Comparison of ENCODE assay signal across 25 cellular contexts in the genomic region with DNA sequence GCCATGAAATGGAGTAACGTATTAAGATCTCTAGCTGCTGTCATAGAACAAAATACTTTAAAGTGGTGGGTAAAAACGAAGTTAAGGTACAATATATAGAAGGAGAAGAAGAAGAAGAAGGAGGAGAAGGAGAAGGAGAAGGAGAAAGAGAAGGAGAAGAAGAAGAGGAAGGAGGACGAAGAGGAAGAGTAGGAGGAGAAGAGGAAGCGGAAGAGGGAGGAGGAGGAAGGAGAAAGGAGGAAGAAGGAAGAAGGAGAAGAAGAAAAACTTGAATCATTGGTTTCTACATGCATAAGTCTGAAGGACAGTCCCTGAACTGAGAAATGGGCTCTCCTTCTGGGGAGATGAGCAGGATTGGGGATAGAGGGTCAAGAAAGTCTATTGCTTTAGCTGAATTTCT. TPM values are rescaled to one million over a fixed set of nuclear protein-coding genes. Genes with fewer than 3 reads are reported as not detected.
A peak's percentile ranks its signal among the peaks of the same experiment; 100 is the strongest.
DNase-seq lines count a peak whose midpoint lies in the region; ATAC-seq, FAIRE-seq and TF ChIP-seq lines count a peak whose summit lies in the region.
"Had no signal": no experiment of that assay in that cellular context is flagged by ENCODE, and none has a peak within 500 bp of the region (broad histone marks: within the 10 kb centered on the region; RNA-seq: fewer than 3 reads in every experiment).

No MANE protein-coding gene starts in this region.

- H2AFZ ChIP-seq in IMR-90 (replicated peaks; ENCODE audit: low read length, poor library complexity) (no peak overlapping the region), K562 (ENCODE audit: low read depth, low read length) (no peak overlapping the region), trophoblast cell (ENCODE audit: insufficient read depth, low read length, poor library complexity) (no peak overlapping the region)
- H2AFZ ChIP-seq: GM23248 had no signal

- H3K4ac ChIP-seq in IMR-90 (ENCODE audit: low read depth, low read length) (no peak overlapping the region), trophoblast cell (ENCODE audit: low read depth, low read length) (peak overlapping the region; percentile 15)

- POLR2A ChIA-PET in IMR-90 (lab: Charles Lee; ENCODE audit: unreplicated experiment), result no interaction called here
- POLR2A ChIA-PET in K562 (lab: Yijun Ruan, JAX), result interaction anchor here (1.1 kb wide), 1 partner anchor 11 kb away, joined by 4 read pairs; no protein-coding TSS in a partner anchor

- no peak overlapping the region for H2AK9ac ChIP-seq in IMR-90 (replicated peaks; ENCODE audit: low read depth, low read length, poor library complexity)

- H3K79me1 ChIP-seq in IMR-90 (ENCODE audit: low read depth in 1 of 2, low read length in 2 of 2) (peaks cover 40 to 65% of the 10 kb centered on the region in 2 experiments), trophoblast cell (ENCODE audit: low read length) (no peaks in the 10 kb centered on the region)

- H3K27me3 ChIP-seq in IMR-90 (ENCODE audit: control insufficient read depth, insufficient read depth, low read length), result no peaks in the 10 kb centered on the region
- peaks cover 0 to 5% of the 10 kb centered on the region in 2 experiments; a peak in 2 of 5 replicates for H3K27me3 ChIP-seq in K562 (ENCODE audit: control insufficient read depth in 2 of 2, insufficient read depth in 2 of 2, low read length in 2 of 2)
- H3K27me3 ChIP-seq in trophoblast cell (ENCODE audit: insufficient read depth, low read length), result no peaks in the 10 kb centered on the region

- no peak overlapping the region for H2BK120ac ChIP-seq in IMR-90 (ENCODE audit: low read depth, low read length)
- no peak overlapping the region for H2BK120ac ChIP-seq in trophoblast cell (ENCODE audit: insufficient read depth, low read length, poor library complexity)

- TF ChIP-seq EP300 in K562 (IDR thresholded peaks at IDR 0.05; ENCODE audit: low read length), result no peak

- no peak for ATAC-seq in IMR-90 (ENCODE audit: low read depth)
- ATAC-seq in K562, result no peak
- ATAC-seq: GM12878 had no signal

- in situ Hi-C loops in IMR-90 (cut with MboI; ENCODE audit: low sequenced_read_pairs), result no loop called here
- in situ Hi-C loops in K562 (cut with MboI), result no loop called here

- no peaks in the 10 kb centered on the region for H3K79me2 ChIP-seq in K562 (ENCODE audit: control insufficient read depth, insufficient read depth, low read length)
- H3K79me2 ChIP-seq in trophoblast cell (ENCODE audit: control insufficient read depth, insufficient read depth, low read length, poor library complexity), result peaks cover 9% of the 10 kb centered on the region

- H3K27me3 Mint-ChIP-seq in mesothelial cell of epicardium (ENCODE audit: low read depth) (no peaks in the 10 kb centered on the region), progenitor cell of endocrine pancreas (no peaks in the 10 kb centered on the region)

- no peak overlapping the region for H4K5ac ChIP-seq in IMR-90 (ENCODE audit: low read depth, low read length)

- no peak for FAIRE-seq in K562 (lab: Jason Lieb, UNC)
- FAIRE-seq: D721Med, GM12878, GM19239, H1 had no signal

- H3K9ac ChIP-seq in IMR-90 (ENCODE audit: low read depth, low read length) (no peak overlapping the region), K562 (ENCODE audit: insufficient read depth in 1 of 2, low read depth in 2 of 2, low read length in 2 of 2) (no peak overlapping the region), trophoblast cell (ENCODE audit: low read length) (no peak overlapping the region)
- H3K9ac ChIP-seq: BLaER1 treated with 17β-estradiol and CSF1 and Interleukin-3, amounts not matched to agents 10 nM and 100 nM; GM23248 had no signal

- CTCF ChIA-PET in IMR-90 (lab: Yijun Ruan, JAX), result interaction anchor here (0.7 to 1.4 kb wide), 4 partner anchors 11 to 112 kb away, joined by 3 to 4 read pairs (median 3); no protein-coding TSS in a partner anchor
- CTCF ChIA-PET in K562 (lab: Yijun Ruan, JAX; ENCODE audit: low intra/inter-chr PET ratio), result no interaction called here

- H4K8ac ChIP-seq in IMR-90 (ENCODE audit: low read depth in 2 of 2, low read length in 2 of 2), result no peak overlapping the region
- H4K8ac ChIP-seq in trophoblast cell (ENCODE audit: low read depth, low read length), result no peak overlapping the region

- TF ChIP-seq RAD21 in IMR-90 (IDR thresholded peaks at IDR 0.05; ENCODE audit: low read length) (no peak), K562 (CRISPR knock-in tag; conservative IDR thresholded peaks at IDR 0.05 in 1 of 2, IDR thresholded peaks at IDR 0.05 in 1 of 2) (no peak)

- no peak overlapping the region for H2BK12ac ChIP-seq in trophoblast cell (ENCODE audit: low read length)

- H2AK5ac ChIP-seq in IMR-90 (ENCODE audit: low read depth, low read length), result no peak overlapping the region
- no peak overlapping the region for H2AK5ac ChIP-seq in trophoblast cell (ENCODE audit: low read length)

- no peaks in the 10 kb centered on the region for H3K9me3 ChIP-seq in IMR-90 (ENCODE audit: control insufficient read depth, insufficient read depth, low read length)
- no peaks in the 10 kb centered on the region for H3K9me3 ChIP-seq in K562 (replicated peaks; ENCODE audit: control insufficient read depth, insufficient read depth, low read depth, low read length)
- no peaks in the 10 kb centered on the region for H3K9me3 ChIP-seq in trophoblast cell (ENCODE audit: insufficient read depth, low read depth, low read length)
- H3K9me3 ChIP-seq: BE2C had no signal

- peaks cover 11% of the 10 kb centered on the region for H3K4me1 ChIP-seq in IMR-90 (ENCODE audit: control insufficient read depth, insufficient read depth, low read length)
- no peaks in the 10 kb centered on the region for H3K4me1 ChIP-seq in K562 (replicated peaks in 1 of 2; ENCODE audit: control insufficient read depth in 2 of 2, insufficient read depth in 2 of 2, low read length in 2 of 2)
- H3K4me1 ChIP-seq in trophoblast cell (ENCODE audit: control insufficient read depth in 1 of 2, insufficient read depth in 2 of 2, low read length in 2 of 2), result peaks cover 2 to 4% of the 10 kb centered on the region in 2 experiments
- H3K4me1 ChIP-seq: BE2C had no signal

- no peak overlapping the region for H2BK15ac ChIP-seq in IMR-90 (ENCODE audit: low read depth, low read length)

- no peak overlapping the region for H3K56ac ChIP-seq in IMR-90 (ENCODE audit: extremely low read depth, insufficient read depth, low read length)

- H3K36me3 ChIP-seq in IMR-90 (ENCODE audit: control insufficient read depth, insufficient read depth, low read length), result peaks cover 9% of the 10 kb centered on the region
- no peaks in the 10 kb centered on the region for H3K36me3 ChIP-seq in K562 (ENCODE audit: control insufficient read depth, insufficient read depth, low read length)
- H3K36me3 ChIP-seq in trophoblast cell (ENCODE audit: control insufficient read depth in 1 of 2, insufficient read depth in 2 of 2, low read length in 2 of 2), result peaks cover 4 to 9% of the 10 kb centered on the region in 2 experiments
- H3K36me3 ChIP-seq: BE2C; BLaER1 treated with 17β-estradiol and CSF1 and Interleukin-3, amounts not matched to agents 10 nM and 100 nM had no signal

- no peak overlapping the region for H3K14ac ChIP-seq in IMR-90 (replicated peaks; ENCODE audit: low read depth, low read length)
- H3K14ac ChIP-seq in trophoblast cell (ENCODE audit: low read length), result no peak overlapping the region

- H2BK20ac ChIP-seq in IMR-90 (ENCODE audit: low read depth, low read length), result no peak overlapping the region

- H2BK5ac ChIP-seq in IMR-90 (ENCODE audit: low read depth, low read length, poor library complexity, severe bottlenecking) (no peak overlapping the region), trophoblast cell (ENCODE audit: low read depth, low read length, poor library complexity) (no peak overlapping the region)

- no peak overlapping the region for H4K12ac ChIP-seq in trophoblast cell (ENCODE audit: low read depth, low read length)

- DNase-seq in IMR-90, result no peak
- DNase-seq in K562 (ENCODE audit: extremely low read depth in 1 of 4, low spot score in 3 of 4), result no peak
- DNase-seq in mesothelial cell of epicardium (ENCODE audit: low spot score in 2 of 2, unreplicated experiment in 2 of 2), result no peak
- no peak for DNase-seq in trophoblast cell
- no peak for DNase-seq in progenitor cell of endocrine pancreas (ENCODE audit: low spot score, unreplicated experiment)
- no peak for DNase-seq in NCI-H526 treated with DMSO at 0.1 percent for 48 hours (lab: John Stamatoyannopoulos, UW)
- no peak for DNase-seq in NCI-H1105 treated with DMSO at 0.1 percent for 48 hours (lab: John Stamatoyannopoulos, UW)
- DNase-seq in kidney tubule cell (ENCODE audit: low spot score), result no peak
- DNase-seq: AML-193; BE2C; CD4-positive, alpha-beta T cell; CD8-positive, alpha-beta memory T cell; DMS 273 treated with DMSO at 0.1 percent for 48 hours; DMS79; EL; GDM1; GM23248; H7; HCEC 1CT had no signal

- peaks cover 49% of the 10 kb centered on the region for H4K20me1 ChIP-seq in IMR-90 (ENCODE audit: insufficient read depth, low read length)
- no peaks in the 10 kb centered on the region for H4K20me1 ChIP-seq in K562 (replicated peaks; ENCODE audit: control insufficient read depth, insufficient read depth, low read length)

- 98 to 100% methylated on average over 3 of the region's 4 CpGs for WGBS in IMR-90 (ENCODE audit: extremely low coverage in 2 of 2, insufficient read length in 1 of 2), 2 experiments
- WGBS in K562 (ENCODE audit: insufficient coverage, low coverage, missing lambda C conversion rate), result 5% methylated on average over 4 of the region's 4 CpGs
- WGBS in trophoblast cell (ENCODE audit: extremely low coverage, insufficient coverage, insufficient read length), result 100% methylated on average over 3 of the region's 4 CpGs

- dilution Hi-C loops in IMR-90 (cut with HindIII; ENCODE audit: low sequenced_read_pairs, unreplicated experiment), result no loop called here

- TF ChIP-seq POLR2A in IMR-90 (IDR thresholded peaks at IDR 0.05; ENCODE audit: low read depth, low read length) (no peak), K562 (conservative IDR thresholded peaks at IDR 0.05) (no peak)

- no peak overlapping the region for H4K91ac ChIP-seq in IMR-90 (ENCODE audit: insufficient read depth, low read depth, low read length)
- H4K91ac ChIP-seq in trophoblast cell (ENCODE audit: low read depth, low read length), result no peak overlapping the region

- H3K23ac ChIP-seq in IMR-90 (ENCODE audit: low read depth, low read length) (peak overlapping the region; percentile 48; the same call in 1 of the 2 replicates), trophoblast cell (ENCODE audit: low read length) (no peak overlapping the region)

- intact Hi-C loops in IMR-90 (cut with micrococcal nuclease), result loop anchor here (5.0 kb wide), 1 partner anchor 58 kb away; no protein-coding TSS in a partner anchor
- intact Hi-C loops in K562 (cut with micrococcal nuclease), result no loop called here

- H3K9me1 ChIP-seq in IMR-90 (ENCODE audit: insufficient read depth, low read length), result peaks cover 25% of the 10 kb centered on the region
- no peaks in the 10 kb centered on the region for H3K9me1 ChIP-seq in K562 (ENCODE audit: control insufficient read depth, insufficient read depth, low read length)

- peak overlapping the region; percentile 74 for H3K27ac Mint-ChIP-seq in mesothelial cell of epicardium
- no peak overlapping the region for H3K27ac Mint-ChIP-seq in progenitor cell of endocrine pancreas
- H3K27ac Mint-ChIP-seq: CD4-positive, alpha-beta T cell had no signal

- BruUV-seq in IMR-90 (replicated peaks; lab: Mats Ljungman, UMichigan) (no TSS peak), K562 (replicated peaks; lab: Mats Ljungman, UMichigan) (no TSS peak)

- H3K27ac ChIP-seq in IMR-90 (ENCODE audit: insufficient read depth, low read length) (no peak overlapping the region), K562 (ENCODE audit: extremely low read depth, low read depth, low read length) (no peak overlapping the region), trophoblast cell (ENCODE audit: low read depth, low read length) (no peak overlapping the region)
- H3K27ac ChIP-seq: BLaER1 treated with 17β-estradiol and CSF1 and Interleukin-3, amounts not matched to agents 10 nM and 100 nM; GM23248 had no signal

- peaks cover 53% of the 10 kb centered on the region for H3K4me1 Mint-ChIP-seq in mesothelial cell of epicardium
- peaks cover 17% of the 10 kb centered on the region for H3K4me1 Mint-ChIP-seq in progenitor cell of endocrine pancreas (ENCODE audit: low read depth)
- H3K4me1 Mint-ChIP-seq: CD8-positive, alpha-beta memory T cell had no signal

- H3K4me2 ChIP-seq in IMR-90 (ENCODE audit: low read depth, low read length) (no peak overlapping the region), K562 (ENCODE audit: insufficient read depth, low read length) (no peak overlapping the region), trophoblast cell (ENCODE audit: low read length) (no peak overlapping the region)

- TF ChIP-seq CTCF in IMR-90 (conservative IDR thresholded peaks at IDR 0.05; ENCODE audit: low read depth, low read length) (no peak), K562 (IDR thresholded peaks at IDR 0.05 in 2 of 3, conservative IDR thresholded peaks at IDR 0.05 in 1 of 3; ENCODE audit: insufficient read depth in 2 of 3, low read depth in 1 of 3, low read length in 3 of 3) (no peak), mesothelial cell of epicardium (IDR thresholded peaks at IDR 0.05; ENCODE audit: unreplicated experiment) (no peak), progenitor cell of endocrine pancreas (IDR thresholded peaks at IDR 0.05; ENCODE audit: unreplicated experiment) (no peak)

- H3K4me3 ChIP-seq in IMR-90 (ENCODE audit: insufficient read depth, low read depth, low read length) (no peak overlapping the region), K562 (no peak overlapping the region), trophoblast cell (ENCODE audit: low read depth, low read length) (no peak overlapping the region)
- H3K4me3 ChIP-seq: BLaER1 treated with 17β-estradiol and CSF1 and Interleukin-3, amounts not matched to agents 10 nM and 100 nM; GM12878; GM23248 had no signal

- H3K4me3 Mint-ChIP-seq in mesothelial cell of epicardium, result no peak overlapping the region
- H3K4me3 Mint-ChIP-seq in progenitor cell of endocrine pancreas (ENCODE audit: low read depth), result no peak overlapping the region
- H3K4me3 Mint-ChIP-seq: CD4-positive, alpha-beta T cell; CD8-positive, alpha-beta memory T cell had no signal

- H3K36me3 Mint-ChIP-seq in mesothelial cell of epicardium (peaks cover 19% of the 10 kb centered on the region), progenitor cell of endocrine pancreas (ENCODE audit: insufficient read depth) (peaks cover 1% of the 10 kb centered on the region)
- H3K36me3 Mint-ChIP-seq: CD14-positive monocyte had no signal

- H3K9me3 Mint-ChIP-seq in mesothelial cell of epicardium (peaks cover 8% of the 10 kb centered on the region), progenitor cell of endocrine pancreas (ENCODE audit: low read depth) (no peaks in the 10 kb centered on the region)
- H3K9me3 Mint-ChIP-seq: CD4-positive, alpha-beta T cell; CD8-positive, alpha-beta memory T cell had no signal

- H3K18ac ChIP-seq in IMR-90 (ENCODE audit: low read depth, low read length), result no peak overlapping the region
- no peak overlapping the region for H3K18ac ChIP-seq in trophoblast cell (ENCODE audit: low read length)

RNA-seq across cellular contexts. Expression of a gene that starts 22.4 kb away (rescaled TPM):
- 30.3 and 38.9 TPM in 2 replicates for total RNA-seq in IMR-90 (2012; rRNA removed)
- 65.3 and 66.9 TPM in 2 replicates for polyA plus RNA-seq in IMR-90 (2012; rRNA removed)
- polyA plus RNA-seq in IMR-90 (2012; cell fraction: cytosol; rRNA removed), result 31.8 and 59.9 TPM in 2 replicates
- 53.5 and 83.5 TPM in 2 replicates for polyA plus RNA-seq in IMR-90 (2012; cell fraction: nucleus; rRNA removed; ENCODE audit: low replicate concordance)
- total RNA-seq in K562 (2011; cell fraction: chromatin; rRNA removed; ENCODE audit: low replicate concordance), result 0.12 and 0.44 TPM in 2 replicates
- not detected in 2 replicates for total RNA-seq in K562 (2011; cell fraction: nucleolus; rRNA removed)
- 0.66 TPM in 1 of 2 replicates, not detected in the other for total RNA-seq in K562 (2011; cell fraction: nucleoplasm; rRNA removed)
- total RNA-seq in K562 (2014; rRNA removed), result 0.05 TPM in 1 of 2 replicates, not detected in the other
- 0.06 and 0.22 TPM in 2 replicates for total RNA-seq in K562 (2014; rRNA removed; fragmentation: Illumina TruSeq; extraction: Trizol)
- 0.04 TPM in 1 of 2 replicates, not detected in the other for total RNA-seq in K562 (2015; rRNA removed; fragmentation: Illumina TruSeq; extraction: Trizol)
- total RNA-seq in K562 (2021), result 0.47 and 0.60 TPM in 2 replicates
- polyA plus RNA-seq in K562 (2011; rRNA removed), result 0.32 and 0.89 TPM in 2 replicates
- 0.52 and 0.94 TPM in 2 replicates for polyA plus RNA-seq in K562 (2011; cell fraction: cytosol; rRNA removed)
- 0.45 and 0.78 TPM in 2 replicates for polyA plus RNA-seq in K562 (2011; cell fraction: nucleus; rRNA removed)
- 0.14 and 0.21 TPM in 2 replicates for polyA plus RNA-seq in K562 (2012)
- 0.06 and 0.21 TPM in 2 replicates for polyA plus RNA-seq in K562 (2014; fragmentation: Illumina TruSeq; extraction: Trizol)
- polyA plus RNA-seq in K562 (2014; fragmentation: Nextera tagmentation; extraction: Ambion mirVana), result 1 to 10 TPM in 1 of 2 experiments, under 1 TPM in 1; 0.62 to 1.4 TPM
- polyA plus RNA-seq in K562 (2014; rRNA removed), result 0.34 and 1.5 TPM in 2 replicates
- polyA minus RNA-seq in K562 (2011; rRNA and poly(A)+ RNA removed), result 0.72 and 1.5 TPM in 2 replicates
- polyA minus RNA-seq in K562 (2011; cell fraction: cytosol; rRNA and poly(A)+ RNA removed), result 1.1 and 2.0 TPM in 2 replicates
- polyA minus RNA-seq in K562 (2011; cell fraction: nucleus; rRNA and poly(A)+ RNA removed), result 0.67 and 1.2 TPM in 2 replicates
- 93.2 to 98.0 TPM (median 97.4 TPM) in 3 replicates for total RNA-seq in mesothelial cell of epicardium
- 60.2 and 61.6 TPM in 2 replicates for polyA plus RNA-seq in trophoblast cell (2013)
- total RNA-seq in progenitor cell of endocrine pancreas, result 15.0 and 18.1 TPM in 2 replicates
- polyA plus RNA-seq: CD14-positive monocyte had no signal
